In genomic region chr4:78509030-78509429, GRCh38 we compare ENCODE assay signal across 36 cellular contexts. TPM values are rescaled to one million over a fixed set of nuclear protein-coding genes. Genes with fewer than 3 reads are reported as not detected.
"Had no signal": no experiment of that assay in that cellular context is flagged by ENCODE, and none has a peak within 500 bp of the region (broad histone marks: within the 10 kb centered on the region; RNA-seq: fewer than 3 reads in every experiment).

No MANE protein-coding gene starts in this region.

- H3K27me3 ChIP-seq: MG63 had no signal

- H3K4me3 ChIP-seq: MG63 had no signal

- DNase-seq: Karpas-422, Kasumi-1, KG1, MG63, MM.1S, MV-4-11, NCI-H1048, NCI-H1092, NCI-H1092 treated with DMSO at 0.1 percent for 48 hours, NCI-H1105, NCI-H1105 treated with DMSO at 0.1 percent for 48 hours, NCI-H1417, NCI-H1417 treated with DMSO at 0.1 percent for 48 hours, NCI-H1436, NCI-H1436 treated with DMSO at 0.1 percent for 48 hours, NCI-H146, NCI-H1694, NCI-H1694 treated with DMSO at 0.1 percent for 48 hours, NCI-H187, NCI-H187 treated with DMSO at 0.1 percent for 48 hours, NCI-H1930, NCI-H2029, NCI-H2029 treated with DMSO at 0.1 percent for 48 hours, NCI-H2081, NCI-H2081 treated with DMSO at 0.1 percent for 48 hours, NCI-H2107, NCI-H2171, NCI-H2171 treated with DMSO at 0.1 percent for 48 hours, NCI-H2227 treated with DMSO at 0.1 percent for 48 hours, NCI-H226, NCI-H345, NCI-H446, NCI-H446 treated with DMSO at 0.1 percent for 48 hours, NCI-H510A had no signal

- H3K27ac ChIP-seq: KMS-11 had no signal

- H3K36me3 ChIP-seq: MG63 had no signal

- H3K9me3 ChIP-seq: MG63 had no signal

RNA-seq across cellular contexts. Expression of gene ANXA3, which starts 42.5 kb away (rescaled TPM):
- total RNA-seq: LHCN-M2 had no signal
